In the genomic region with DNA sequence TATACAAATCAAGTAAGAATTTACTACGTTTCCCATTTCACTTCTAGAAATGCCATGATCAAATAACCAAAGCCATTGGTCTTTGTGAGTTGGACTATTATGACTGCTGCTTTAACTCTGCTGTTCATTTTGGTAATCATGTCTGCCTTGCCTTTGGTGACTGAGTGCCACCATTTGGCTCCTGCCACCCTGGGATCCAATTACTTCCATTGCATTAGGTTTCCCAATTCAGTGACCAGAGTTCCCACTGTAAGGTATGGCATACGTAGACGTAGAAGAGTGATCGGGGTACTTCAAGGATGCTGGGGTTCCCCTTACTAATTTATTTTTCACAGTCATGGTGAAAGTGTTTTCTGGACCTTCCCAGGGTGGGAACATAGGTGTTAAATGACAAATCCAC, we compare ENCODE assay signal across 27 cellular contexts.
"Had no signal": no experiment of that assay in that cellular context is flagged by ENCODE, and none has a peak within 500 bp of the region (broad histone marks: within the 10 kb centered on the region; RNA-seq: fewer than 3 reads in every experiment).

No MANE protein-coding gene starts in this region.

- H3K4me3 ChIP-seq: neural progenitor cell, ovary, prostate gland, right lobe of liver, sigmoid colon, suprapubic skin, testis, tibial artery, transverse colon, upper lobe of right lung, vagina had no signal

- H3K9me3 ChIP-seq: ovary, prostate gland, right lobe of liver, testis, transverse colon, upper lobe of right lung had no signal

- H3K27ac ChIP-seq: neural progenitor cell, ovary, parathyroid adenoma, prostate gland, right lobe of liver, sigmoid colon, suprapubic skin, testis, tibial artery, transverse colon, upper lobe of right lung, vagina had no signal

- H3K4me1 ChIP-seq: parathyroid adenoma, prostate gland, right lobe of liver, sigmoid colon, suprapubic skin, testis, tibial artery, transverse colon, upper lobe of right lung, vagina had no signal

- H3K27me3 ChIP-seq: neural progenitor cell, ovary, right lobe of liver, sigmoid colon, suprapubic skin, testis, tibial artery, transverse colon, upper lobe of right lung, vagina had no signal

- H3K4me2 ChIP-seq: neural progenitor cell had no signal

- DNase-seq: naive thymus-derived CD4-positive, alpha-beta T cell; natural killer cell; occipital lobe; ovary; posterior cingulate gyrus; right cardiac atrium; right lobe of liver; sigmoid colon; small intestine; stimulated activated CD4-positive, alpha-beta T cell treated with anti-CD3 and anti-CD28 coated beads, Interleukin-15, amount 100 ng/mL, for 24 hours; stimulated activated CD4-positive, alpha-beta T cell treated with anti-CD3 and anti-CD28 coated beads, Interleukin-2, amount 100 ng/mL, for 24 hours; stimulated activated CD4-positive, alpha-beta T cell treated with anti-CD3 and anti-CD28 coated beads, Interleukin-2, amount 100 ng/mL, for 48 hours; stimulated activated CD4-positive, alpha-beta T cell treated with anti-CD3 and anti-CD28 coated beads, Interleukin-4, amount 100 ng/mL, for 24 hours; stimulated activated naive B cell treated with anti-CD40 and anti-IgM and Interleukin-4, amounts not matched to agents 10 μg/mL and 1 μg/mL and 100 μg/mL, for 72 hours; stimulated activated naive CD8-positive, alpha-beta T cell treated with anti-CD3 and anti-CD28 coated beads, Interleukin-15, amount 100 ng/mL, for 72 hours; stimulated activated naive CD8-positive, alpha-beta T cell treated with anti-CD3 and anti-CD28 coated beads, Interleukin-15, Interleukin-2, amounts not matched to agents 100 U/mL and 50 U/mL, for 24 hours; substantia nigra; testis; tibial artery; transverse colon; upper lobe of right lung had no signal

- H2AFZ ChIP-seq: neural progenitor cell, parathyroid adenoma had no signal

- H3K36me3 ChIP-seq: neural progenitor cell, ovary, prostate gland, right lobe of liver, sigmoid colon, suprapubic skin, tibial artery, transverse colon, upper lobe of right lung, vagina had no signal

- H3K9ac ChIP-seq: neural progenitor cell, parathyroid adenoma had no signal

- ATAC-seq: naive thymus-derived CD4-positive, alpha-beta T cell; natural killer cell; right cardiac atrium; right lobe of liver; stimulated activated effector memory CD8-positive, alpha-beta T cell treated with anti-CD3 and anti-CD28 coated beads, Interleukin-12 subunit alpha, Interleukin-12 subunit beta, amount 100 ng/mL, for 72 hours; stimulated activated naive B cell treated with anti-CD40 and anti-IgM and Interleukin-4, amounts not matched to agents 10 μg/mL and 1 μg/mL and 100 μg/mL, for 72 hours; stimulated activated naive CD8-positive, alpha-beta T cell treated with anti-CD3 and anti-CD28 coated beads, Interleukin-15, amount 100 ng/mL, for 72 hours; stimulated activated naive CD8-positive, alpha-beta T cell treated with anti-CD3 and anti-CD28 coated beads, Interleukin-15, Interleukin-2, amounts not matched to agents 100 U/mL and 50 U/mL, for 24 hours; upper lobe of right lung had no signal

- FAIRE-seq: small intestine had no signal
